Comparison of ENCODE assay signal across 9 cellular contexts in genomic region chr12:31119531-31120211, GRCh38. TPM values are rescaled to one million over a fixed set of nuclear protein-coding genes. Genes with fewer than 3 reads are reported as not detected.
DNase-seq lines count a peak whose midpoint lies in the region; ATAC-seq and TF ChIP-seq lines count a peak whose summit lies in the region.
"Had no signal": no experiment of that assay in that cellular context is flagged by ENCODE, and none has a peak within 500 bp of the region (broad histone marks: within the 10 kb centered on the region; RNA-seq: fewer than 3 reads in every experiment).

No MANE protein-coding gene starts in this region.

- H3K36me3 Mint-ChIP-seq in activated T-cell treated with anti-CD3 and anti-CD28 coated beads, Interleukin-2, amount 50 U/mL, for 72 hours (ENCODE audit: insufficient read depth in 2 of 2), result no peaks in the 10 kb centered on the region
- no peaks in the 10 kb centered on the region for H3K36me3 Mint-ChIP-seq in T-cell

- H3K9me3 ChIP-seq in iPS-20b (ENCODE audit: insufficient read depth, low read depth, low read length) (no peaks in the 10 kb centered on the region), smooth muscle cell (replicated peaks; ENCODE audit: low read depth) (no peaks in the 10 kb centered on the region)

- H3K27ac ChIP-seq in iPS-20b (ENCODE audit: low read length) (no peak overlapping the region), smooth muscle cell (ENCODE audit: low read depth) (no peak overlapping the region)

- H3K9ac ChIP-seq in iPS-20b (ENCODE audit: low read depth, low read length), result no peak overlapping the region
- H3K9ac ChIP-seq in smooth muscle cell (ENCODE audit: low read depth), result no peak overlapping the region

- H3K27me3 ChIP-seq in iPS-20b (ENCODE audit: insufficient read depth, low read length), result peaks cover 30% of the 10 kb centered on the region
- peaks cover 37% of the 10 kb centered on the region for H3K27me3 ChIP-seq in smooth muscle cell (ENCODE audit: low read depth)

- peak overlapping the region; percentile 88 for H3K4me2 ChIP-seq in smooth muscle cell

- TF ChIP-seq CTCF in smooth muscle cell (IDR thresholded peaks at IDR 0.05; ENCODE audit: borderline replicate concordance, insufficient read depth, poor library complexity, severe bottlenecking), result no peak

- no peaks in the 10 kb centered on the region for H3K36me3 ChIP-seq in iPS-20b (ENCODE audit: insufficient read depth, low read depth, low read length)
- H3K36me3 ChIP-seq in smooth muscle cell (ENCODE audit: low read depth), result no peaks in the 10 kb centered on the region

- no peak for ATAC-seq in activated T-cell treated with anti-CD3 and anti-CD28 coated beads, Interleukin-2, amount 50 U/mL, for 72 hours (replicated peaks in 1 of 2)
- ATAC-seq in T-cell (replicated peaks in 1 of 4), result peak in 2 of 4 experiments; percentile 26 to 41
- ATAC-seq in GM19467 (IDR thresholded peaks at IDR 0.05; ENCODE audit: unreplicated experiment), result no peak
- ATAC-seq in HG02763 (IDR thresholded peaks at IDR 0.05; ENCODE audit: unreplicated experiment), result no peak

- H3K4me3 Mint-ChIP-seq in activated T-cell treated with anti-CD3 and anti-CD28 coated beads, Interleukin-2, amount 50 U/mL, for 72 hours, result no peak overlapping the region
- H3K4me3 Mint-ChIP-seq in T-cell, result peak overlapping the region; percentile 43 to 85 (median 75)

- H3K4me1 ChIP-seq in iPS-20b (ENCODE audit: insufficient read depth, low read length), result no peaks in the 10 kb centered on the region; the same call in 1 of the 2 replicates
- no peaks in the 10 kb centered on the region for H3K4me1 ChIP-seq in smooth muscle cell (ENCODE audit: low read depth)

- whole genome bisulfite sequencing in smooth muscle cell (ENCODE audit: low lambda C conversion rate), result 24% methylated on average over 26 of the region's 38 CpGs

- H3K27ac Mint-ChIP-seq in activated T-cell treated with anti-CD3 and anti-CD28 coated beads, Interleukin-2, amount 50 U/mL, for 72 hours, result no peak overlapping the region
- H3K27ac Mint-ChIP-seq in T-cell, result no peak overlapping the region

- POLR2A ChIA-PET in T-cell (lab: Charles Lee), result no interaction called here

- peak; percentile 31 for DNase-seq in activated T-cell treated with anti-CD3 and anti-CD28 coated beads, Interleukin-2, amount 50 U/mL, for 1 hour
- no peak for DNase-seq in activated T-cell treated with anti-CD3 and anti-CD28 coated beads, Interleukin-2, amount 50 U/mL, for 72 hours
- DNase-seq in T-cell, result peak in 3 of 34 experiments; percentile 2 to 13 (median 8)
- no peak for DNase-seq in smooth muscle cell (lab: John Stamatoyannopoulos, UW; ENCODE audit: unreplicated experiment)
- DNase-seq in MV-4-11 (lab: John Stamatoyannopoulos, UW), result no peak
- DNase-seq: midbrain had no signal

- no peaks in the 10 kb centered on the region for H3F3A ChIP-seq in smooth muscle cell (ENCODE audit: low read depth)

- peaks cover 6% of the 10 kb centered on the region for H3K4me1 Mint-ChIP-seq in activated T-cell treated with anti-CD3 and anti-CD28 coated beads, Interleukin-2, amount 50 U/mL, for 72 hours (ENCODE audit: low read depth)
- H3K4me1 Mint-ChIP-seq in T-cell, result peaks cover 6 to 16% (median 13%) of the 10 kb centered on the region in 3 donors

- no peaks in the 10 kb centered on the region for H3K79me2 ChIP-seq in smooth muscle cell (ENCODE audit: low read depth)

- CTCF ChIA-PET in T-cell (lab: Charles Lee), result no interaction called here

- no peaks in the 10 kb centered on the region for H3K27me3 Mint-ChIP-seq in activated T-cell treated with anti-CD3 and anti-CD28 coated beads, Interleukin-2, amount 50 U/mL, for 72 hours (ENCODE audit: low read depth)
- peaks cover 0 to 16% of the 10 kb centered on the region in 2 donors for H3K27me3 Mint-ChIP-seq in T-cell

- peak overlapping the region; percentile 74 for H3K4me3 ChIP-seq in iPS-20b (ENCODE audit: low read length)
- peak overlapping the region; percentile 43 for H3K4me3 ChIP-seq in smooth muscle cell

- no peaks in the 10 kb centered on the region for H3K9me3 Mint-ChIP-seq in activated T-cell treated with anti-CD3 and anti-CD28 coated beads, Interleukin-2, amount 50 U/mL, for 72 hours
- H3K9me3 Mint-ChIP-seq in T-cell, result no peaks in the 10 kb centered on the region

- H2AFZ ChIP-seq in smooth muscle cell (ENCODE audit: low read depth), result no peak overlapping the region

- H4K20me1 ChIP-seq in smooth muscle cell (ENCODE audit: low read depth), result no peaks in the 10 kb centered on the region

RNA-seq across cellular contexts. Expression of gene DDX11, which starts 46.0 kb away (rescaled TPM):
- 100 to 1,000 TPM; 131 to 144 TPM for total RNA-seq in activated T-cell treated with anti-CD3 and anti-CD28 coated beads, Interleukin-2, amount 50 U/mL, for 72 hours
- total RNA-seq in T-cell (100 to 1,000 TPM in 3 of 5 donors, 10 to 100 TPM in 2; 80.9 to 123 (median 108) TPM), smooth muscle cell (13.5 and 22.8 TPM in 2 replicates)
- polyA plus RNA-seq in smooth muscle cell, result 13.4 and 27.3 TPM in 2 replicates

Comparison
In these comparisons a context has a peak if more than half of its experiments do, and no peak if none do; other contexts are left out.
1. H3K4me3 Mint-ChIP-seq: peak in T-cell (3 of 3); none in activated T-cell treated with anti-CD3 and anti-CD28 coated beads, Interleukin-2, amount 50 U/mL, for 72 hours (0 of 2).